27 cellular contexts compared by ENCODE assay signal in genomic region chr14:31479026-31479425, GRCh38. TPM values are rescaled to one million over a fixed set of nuclear protein-coding genes. Genes with fewer than 3 reads are reported as not detected.
"Had no signal": no experiment of that assay in that cellular context is flagged by ENCODE, and none has a peak within 500 bp of the region (broad histone marks: within the 10 kb centered on the region; RNA-seq: fewer than 3 reads in every experiment).

No MANE protein-coding gene starts in this region.

- H3K36me3 ChIP-seq: brain microvascular endothelial cell, esophagus muscularis mucosa, gastroesophageal sphincter, heart left ventricle, neutrophil, ovary, suprapubic skin, uterus had no signal

- H3K9me3 ChIP-seq: esophagus muscularis mucosa, gastroesophageal sphincter, heart left ventricle, neutrophil, ovary, psoas muscle, suprapubic skin, uterus had no signal

- H3K27me3 ChIP-seq: brain microvascular endothelial cell, esophagus muscularis mucosa, gastroesophageal sphincter, heart left ventricle, neutrophil, ovary, suprapubic skin, uterus had no signal

- DNase-seq: activated B cell treated with CpG ODN at 0.5 μM for 24 hours; activated CD4-positive, alpha-beta T cell treated with anti-CD3 and anti-CD28 coated beads for 36 hours; activated CD4-positive, alpha-beta T cell treated with anti-CD3 and anti-CD28 coated beads, Interleukin-2, amount 50 U/mL, for 48 hours; activated CD8-positive, alpha-beta memory T cell treated with anti-CD3 and anti-CD28 coated beads, Interleukin-2, amount 50 U/mL, for 48 hours; activated naive CD4-positive, alpha-beta T cell treated with anti-CD3 and anti-CD28 coated beads, Interleukin-2, amount 10 ng/mL, durations not matched to agents 7 days and 5 days; activated T-cell treated with anti-CD3 and anti-CD28 coated beads, Interleukin-2, amount 50 U/mL, for 4 hours; brain microvascular endothelial cell; central memory CD4-positive, alpha-beta T cell; heart left ventricle; kidney glomerular epithelial cell; left ventricle myocardium superior; mammary epithelial cell; ovary; psoas muscle; right cardiac atrium; T1000; trophoblast cell; uterus had no signal

- H3K4me3 ChIP-seq: esophagus muscularis mucosa, gastroesophageal sphincter, heart left ventricle, ovary, psoas muscle, suprapubic skin, uterus had no signal

- H3K27ac ChIP-seq: brain microvascular endothelial cell, esophagus muscularis mucosa, gastroesophageal sphincter, heart left ventricle, neutrophil, ovary, psoas muscle, suprapubic skin, uterus had no signal

- FAIRE-seq: colon had no signal

- H3K4me1 ChIP-seq: gastroesophageal sphincter, psoas muscle, suprapubic skin, uterus had no signal

RNA-seq across cellular contexts. Expression of gene GPR33, which starts 8.8 kb away (rescaled TPM):
- total RNA-seq: activated B cell treated with CpG ODN at 0.5 μM for 24 hours; activated CD4-positive, alpha-beta T cell treated with anti-CD3 and anti-CD28 coated beads for 36 hours; activated CD8-positive, alpha-beta memory T cell treated with anti-CD3 and anti-CD28 coated beads for 36 hours; activated T-cell treated with anti-CD3 and anti-CD28 coated beads, Interleukin-2, amount 50 U/mL, for 4 hours; dermis microvascular lymphatic vessel endothelial cell; esophagus muscularis mucosa; gastroesophageal sphincter; heart left ventricle; left ventricle myocardium superior; mammary epithelial cell; natural killer cell treated with Interleukin-12 subunit alpha and Interleukin-12 subunit beta and Interleukin-15 and Interleukin-18, amount 100 ng/mL, for 72 hours; ovary; psoas muscle; right cardiac atrium; suprapubic skin; T-helper 1 cell treated with Interleukin-12 subunit alpha and Interleukin-12 subunit beta and Interleukin-4 antibody, amounts not matched to agents 30 ng/mL and 1 ng/mL, for 36 hours; uterus had no signal
- polyA plus RNA-seq: heart left ventricle, mammary epithelial cell, ovary, psoas muscle, right cardiac atrium had no signal
